In genomic region chr20:25243416-25243979, GRCh38 we compare ENCODE assay signal across 31 cellular contexts.
"Had no signal": no experiment of that assay in that cellular context is flagged by ENCODE, and none has a peak within 500 bp of the region (broad histone marks: within the 10 kb centered on the region; RNA-seq: fewer than 3 reads in every experiment).

No MANE protein-coding gene starts in this region.

- H3K4me1 Mint-ChIP-seq: T-helper 17 cell had no signal

- H3K36me3 ChIP-seq: ascending aorta, heart right ventricle, left lung, pancreas, prostate gland, uterus had no signal

- FAIRE-seq: endothelial cell of umbilical vein, pancreas had no signal

- H3K27ac ChIP-seq: ascending aorta, heart right ventricle, left lung, pancreas, prostate gland, uterus had no signal

- H3K27ac Mint-ChIP-seq: activated B cell treated with CpG ODN at 0.5 μM for 24 hours; activated CD8-positive, alpha-beta T cell treated with anti-CD3 and anti-CD28 coated beads, Interleukin-2, amount 10 ng/mL, durations not matched to agents 7 days and 5 days; activated naive CD8-positive, alpha-beta T cell treated with anti-CD3 and anti-CD28 coated beads, Interleukin-2, amount 10 ng/mL, durations not matched to agents 7 days and 5 days; brain; effector memory CD8-positive, alpha-beta T cell; stimulated activated memory B cell treated with anti-CD40 and anti-IgM and Interleukin-4, amounts not matched to agents 10 μg/mL and 1 μg/mL and 100 μg/mL, for 72 hours; stimulated activated naive CD8-positive, alpha-beta T cell treated with anti-CD3 and anti-CD28 coated beads, Interleukin-15, amount 100 ng/mL, for 72 hours; T-helper 17 cell; type B pancreatic cell had no signal

- H3K9me3 Mint-ChIP-seq: activated B cell treated with CpG ODN at 0.5 μM for 24 hours; activated naive CD8-positive, alpha-beta T cell treated with anti-CD3 and anti-CD28 coated beads, Interleukin-2, amount 10 ng/mL, durations not matched to agents 7 days and 5 days; effector memory CD8-positive, alpha-beta T cell; stimulated activated naive CD8-positive, alpha-beta T cell treated with anti-CD3 and anti-CD28 coated beads, Interleukin-15, amount 100 ng/mL, for 72 hours; type B pancreatic cell had no signal

- H3K27me3 Mint-ChIP-seq: brain had no signal

- ATAC-seq: activated CD8-positive, alpha-beta T cell treated with anti-CD3 and anti-CD28 coated beads, Interleukin-2, amount 10 ng/mL, durations not matched to agents 7 days and 5 days; effector memory CD8-positive, alpha-beta T cell; esophagus mucosa; heart right ventricle; left lung; mucosa of descending colon; pancreas; stimulated activated memory B cell treated with anti-CD40 and anti-IgM and Interleukin-4, amounts not matched to agents 10 μg/mL and 1 μg/mL and 100 μg/mL, for 72 hours; stimulated activated naive CD8-positive, alpha-beta T cell treated with anti-CD3 and anti-CD28 coated beads, Interleukin-15, amount 100 ng/mL, for 72 hours; T-helper 17 cell had no signal

- H3K9me3 ChIP-seq: ascending aorta, left lung, mucosa of descending colon, pancreas, prostate gland, uterus had no signal

- DNase-seq: activated B cell treated with CpG ODN at 0.5 μM for 24 hours; activated CD8-positive, alpha-beta T cell treated with anti-CD3 and anti-CD28 coated beads, Interleukin-2, amount 10 ng/mL, durations not matched to agents 7 days and 5 days; activated effector memory CD4-positive, alpha-beta T cell treated with Interleukin-2 at 50 U/mL for 16 hours; activated naive CD4-positive, alpha-beta T cell treated with Interleukin-2 at 50 U/mL for 16 hours; activated naive CD8-positive, alpha-beta T cell treated with anti-CD3 and anti-CD28 coated beads, Interleukin-2, amount 10 ng/mL, durations not matched to agents 7 days and 5 days; cortex of kidney; effector memory CD8-positive, alpha-beta T cell; foreskin fibroblast; heart right ventricle; left lung; mucosa of descending colon; nucleus accumbens; pancreas; retina; stimulated activated CD4-positive, alpha-beta T cell treated with anti-CD3 and anti-CD28 coated beads, Interleukin-1b, Interleukin-23, amount 100 ng/mL, for 48 hours; stimulated activated CD4-positive, alpha-beta T cell treated with anti-CD3 and anti-CD28 coated beads, Interleukin-4, amount 100 ng/mL, for 4 hours; stimulated activated CD8-positive, alpha-beta memory T cell treated with anti-CD3 and anti-CD28 coated beads, Interleukin-4, amount 100 ng/mL, for 48 hours; stimulated activated naive CD8-positive, alpha-beta T cell treated with anti-CD3 and anti-CD28 coated beads, Interleukin-15, amount 100 ng/mL, for 72 hours; substantia nigra; T-helper 17 cell; T1000; uterus had no signal

- H3K4me3 ChIP-seq: ascending aorta, heart right ventricle, left lung, lung, mucosa of descending colon, pancreas, prostate gland, smooth muscle cell, uterus had no signal

- H3K4me3 Mint-ChIP-seq: activated B cell treated with CpG ODN at 0.5 μM for 24 hours; activated CD8-positive, alpha-beta T cell treated with anti-CD3 and anti-CD28 coated beads, Interleukin-2, amount 10 ng/mL, durations not matched to agents 7 days and 5 days; activated naive CD8-positive, alpha-beta T cell treated with anti-CD3 and anti-CD28 coated beads, Interleukin-2, amount 10 ng/mL, durations not matched to agents 7 days and 5 days; effector memory CD8-positive, alpha-beta T cell; stimulated activated memory B cell treated with anti-CD40 and anti-IgM and Interleukin-4, amounts not matched to agents 10 μg/mL and 1 μg/mL and 100 μg/mL, for 72 hours; stimulated activated naive CD8-positive, alpha-beta T cell treated with anti-CD3 and anti-CD28 coated beads, Interleukin-15, amount 100 ng/mL, for 72 hours; T-helper 17 cell; type B pancreatic cell had no signal

- H3K4me2 ChIP-seq: smooth muscle cell had no signal

- H3K36me3 Mint-ChIP-seq: activated naive CD8-positive, alpha-beta T cell treated with anti-CD3 and anti-CD28 coated beads, Interleukin-2, amount 10 ng/mL, durations not matched to agents 7 days and 5 days; brain; stimulated activated memory B cell treated with anti-CD40 and anti-IgM and Interleukin-4, amounts not matched to agents 10 μg/mL and 1 μg/mL and 100 μg/mL, for 72 hours; type B pancreatic cell had no signal

- H3K27me3 ChIP-seq: ascending aorta, heart right ventricle, left lung, pancreas, uterus had no signal
